1 cellular context compared by ENCODE assay signal in genomic region chr2:44931177-44931795, GRCh38.
TF ChIP-seq lines count a peak whose summit lies in the region.

No MANE protein-coding gene starts in this region.

TF ChIP-seq in GM23338, 12 proteins besides CTCF, POLR2A, EP300 and RAD21 (continued from another document):
- no peak for TF ChIP-seq ZNF462 (CRISPR knock-in tag; IDR thresholded peaks at IDR 0.05)
- TF ChIP-seq REST (IDR thresholded peaks at IDR 0.05; ENCODE audit: unreplicated experiment): no peak
- no peak for TF ChIP-seq ZNF114 (CRISPR knock-in tag; IDR thresholded peaks at IDR 0.05)
- no peak for TF ChIP-seq NANOG (IDR thresholded peaks at IDR 0.05; ENCODE audit: borderline replicate concordance)
- no peak for TF ChIP-seq POLR2AphosphoS5 (IDR thresholded peaks at IDR 0.05; ENCODE audit: low read depth)
- peak; percentile 97 for TF ChIP-seq EZH2 (IDR thresholded peaks at IDR 0.05; ENCODE audit: low read depth, unreplicated experiment)
- no peak for TF ChIP-seq STAT1 (IDR thresholded peaks at IDR 0.05; ENCODE audit: unreplicated experiment)
- TF ChIP-seq JUNB (IDR thresholded peaks at IDR 0.05; ENCODE audit: unreplicated experiment): no peak
- no peak for TF ChIP-seq ZNF331 (CRISPR knock-in tag; IDR thresholded peaks at IDR 0.05; ENCODE audit: low read depth)
- TF ChIP-seq CREB1 (CRISPR knock-in tag; IDR thresholded peaks at IDR 0.05; ENCODE audit: low read depth): no peak
- no peak for TF ChIP-seq ETS1 (IDR thresholded peaks at IDR 0.05)
